In the genomic region with DNA sequence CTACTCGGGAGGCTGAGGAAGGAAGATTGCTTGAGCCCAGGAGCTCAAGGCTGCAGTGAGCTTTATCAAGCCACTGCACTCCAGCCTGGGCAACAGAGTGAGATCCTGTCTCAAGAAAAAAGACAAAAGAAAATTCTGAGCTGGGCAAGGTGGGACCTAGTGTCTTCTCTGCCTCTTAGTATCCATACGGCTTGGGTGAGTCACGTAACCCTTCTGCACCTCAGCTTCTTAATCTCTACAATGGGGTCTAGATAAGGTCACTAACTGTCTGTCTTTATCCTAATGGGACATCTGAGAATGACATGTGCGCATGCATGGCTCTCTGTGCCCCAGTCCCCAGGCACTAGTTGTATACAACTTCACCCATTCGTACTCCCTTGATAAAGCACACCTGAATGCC, we compare ENCODE assay signal across 22 cellular contexts. TPM values are rescaled to one million over a fixed set of nuclear protein-coding genes. Genes with fewer than 3 reads are reported as not detected.
DNase-seq lines count a peak whose midpoint lies in the region; ATAC-seq, FAIRE-seq and TF ChIP-seq lines count a peak whose summit lies in the region.
"Had no signal": no experiment of that assay in that cellular context is flagged by ENCODE, and none has a peak within 500 bp of the region (broad histone marks: within the 10 kb centered on the region; RNA-seq: fewer than 3 reads in every experiment).

No MANE protein-coding gene starts in this region.

- no peak overlapping the region; the same call in 1 of the 2 replicates for H4K8ac ChIP-seq in H1 (ENCODE audit: extremely low read depth, insufficient read depth, low read length)

- 0 out of 2 replicates have a peak overlapping the region, but pooled peaks have one; percentile 2 for H2BK20ac ChIP-seq in H1 (ENCODE audit: low read length)

- H3K36me3 ChIP-seq in K562 (ENCODE audit: control insufficient read depth, insufficient read depth, low read length): no peaks in the 10 kb centered on the region
- peaks cover 0 to 2% (median 0%) of the 10 kb centered on the region in 4 experiments; a peak in 2 of 8 replicates for H3K36me3 ChIP-seq in H1 (ENCODE audit: control insufficient read depth in 2 of 4, insufficient read depth in 4 of 4, low read length in 3 of 4)
- H3K36me3 ChIP-seq: BLaER1 treated with 17β-estradiol and CSF1 and Interleukin-3, amounts not matched to agents 10 nM and 100 nM had no signal

- TF ChIP-seq EP300 in K562 (IDR thresholded peaks at IDR 0.05; ENCODE audit: low read length) (peak; percentile 55; the same call in 1 of the 2 replicates), H1 (IDR thresholded peaks at IDR 0.05; ENCODE audit: borderline replicate concordance in 1 of 2, low read depth in 2 of 2, low read length in 2 of 2) (no peak)

- CTCF ChIA-PET in activated CD8-positive, alpha-beta T cell treated with anti-CD3 and anti-CD28 coated beads, Interleukin-2, amount 10 ng/mL, durations not matched to agents 7 days and 5 days (lab: Charles Lee): interaction anchor here (1.3 to 1.5 kb wide), 2 partner anchors 35 to 56 kb away, joined by 3 read pairs; no protein-coding TSS in a partner anchor
- CTCF ChIA-PET in activated CD8-positive, alpha-beta T cell treated with anti-CD3 and anti-CD28 coated beads for 36 hours (lab: Charles Lee): interaction anchor here (1.1 kb wide), 1 partner anchor 12 kb away, joined by 4 read pairs; no protein-coding TSS in a partner anchor
- CTCF ChIA-PET in K562 (lab: Yijun Ruan, JAX; ENCODE audit: low intra/inter-chr PET ratio): interaction anchor here (0.5 kb wide), 1 partner anchor 36 kb away, joined by 3 read pairs; no protein-coding TSS in a partner anchor
- CTCF ChIA-PET in H1 (lab: Charles Lee; ENCODE audit: partially characterized antibody): interaction anchor here (0.6 to 2.1 kb wide), 4 partner anchors 40 to 228 kb away, joined by 3 to 6 read pairs (median 4); no protein-coding TSS in a partner anchor

- H3K9me3 Mint-ChIP-seq in activated CD8-positive, alpha-beta T cell treated with anti-CD3 and anti-CD28 coated beads, Interleukin-2, amount 10 ng/mL, durations not matched to agents 7 days and 5 days (ENCODE audit: insufficient read depth): peaks cover 7% of the 10 kb centered on the region
- H3K9me3 Mint-ChIP-seq in activated CD8-positive, alpha-beta T cell treated with anti-CD3 and anti-CD28 coated beads for 36 hours: peaks cover under 1% of the 10 kb centered on the region
- H3K9me3 Mint-ChIP-seq: CD4-positive, alpha-beta T cell had no signal

- TF ChIP-seq POLR2A in K562 (conservative IDR thresholded peaks at IDR 0.05) (no peak), H1 (IDR thresholded peaks at IDR 0.05; ENCODE audit: control extremely low read depth in 1 of 2, low read depth in 2 of 2, low read length in 2 of 2) (no peak)

- BruUV-seq in K562 (replicated peaks; lab: Mats Ljungman, UMichigan): no TSS peak

- no peak overlapping the region for H4K5ac ChIP-seq in H1 (ENCODE audit: insufficient read length, low read depth, low read length)

- no peak overlapping the region for H3K4ac ChIP-seq in H1 (replicated peaks; ENCODE audit: insufficient read length, low read depth, low read length)

- no peak overlapping the region for H3K4me2 ChIP-seq in K562 (ENCODE audit: insufficient read depth, low read length)
- no peak overlapping the region for H3K4me2 ChIP-seq in H1 (ENCODE audit: insufficient read depth in 1 of 2, low read depth in 2 of 2, low read length in 2 of 2)
- H3K4me2 ChIP-seq: A549; BLaER1 treated with 17β-estradiol and CSF1 and Interleukin-3, amounts not matched to agents 10 nM and 100 nM had no signal

- H3K4me1 ChIP-seq in K562 (replicated peaks in 1 of 2; ENCODE audit: control insufficient read depth in 2 of 2, insufficient read depth in 2 of 2, low read length in 2 of 2): peaks cover 6 to 24% of the 10 kb centered on the region in 2 experiments; a peak in 4 of 5 replicates
- peaks cover 2 to 15% (median 11%) of the 10 kb centered on the region in 4 experiments; a peak in 6 of 7 replicates for H3K4me1 ChIP-seq in H1 (replicated peaks in 1 of 4; ENCODE audit: control insufficient read depth in 3 of 4, insufficient read depth in 4 of 4, low read length in 3 of 4)
- H3K4me1 ChIP-seq: A549, Caco-2 had no signal

- H3K23me2 ChIP-seq in H1 (ENCODE audit: low read depth, low read length): no peaks in the 10 kb centered on the region

- H2BK120ac ChIP-seq in H1 (replicated peaks; ENCODE audit: low read depth, low read length): no peak overlapping the region

- no peaks in the 10 kb centered on the region for H4K20me1 ChIP-seq in K562 (replicated peaks; ENCODE audit: control insufficient read depth, insufficient read depth, low read length)
- H4K20me1 ChIP-seq in H1 (replicated peaks in 1 of 2; ENCODE audit: control insufficient read depth in 1 of 2, insufficient read depth in 2 of 2, low read length in 2 of 2): no peaks in the 10 kb centered on the region
- H4K20me1 ChIP-seq: BLaER1 treated with 17β-estradiol and CSF1 and Interleukin-3, amounts not matched to agents 10 nM and 100 nM had no signal

- H3K27me3 ChIP-seq in K562 (ENCODE audit: control insufficient read depth in 2 of 2, insufficient read depth in 2 of 2, low read length in 2 of 2) (no peaks in the 10 kb centered on the region), H1 (replicated peaks in 1 of 4; ENCODE audit: control insufficient read depth in 3 of 4, extremely low read depth in 1 of 4, insufficient read depth in 3 of 4, low read length in 3 of 4) (no peaks in the 10 kb centered on the region; a peak in 1 of 7 replicates)
- H3K27me3 ChIP-seq: BLaER1 treated with 17β-estradiol and CSF1 and Interleukin-3, amounts not matched to agents 10 nM and 100 nM had no signal

- no peak overlapping the region for H3K4me3 ChIP-seq in K562
- no peak overlapping the region for H3K4me3 ChIP-seq in H1 (ENCODE audit: extremely low read depth in 1 of 4, insufficient read depth in 2 of 4, low read depth in 3 of 4, low read length in 4 of 4)
- H3K4me3 ChIP-seq: A549; BLaER1 treated with 17β-estradiol and CSF1 and Interleukin-3, amounts not matched to agents 10 nM and 100 nM had no signal

- intact Hi-C loops in activated CD8-positive, alpha-beta T cell treated with anti-CD3 and anti-CD28 coated beads for 36 hours (cut with micrococcal nuclease): no loop called here
- intact Hi-C loops in K562 (cut with micrococcal nuclease): no loop called here

- no peak overlapping the region for H3K18ac ChIP-seq in H1 (ENCODE audit: extremely low read depth, low read length)

- no peak overlapping the region for H2BK15ac ChIP-seq in H1 (ENCODE audit: low read length)

- no peak for FAIRE-seq in K562 (lab: Jason Lieb, UNC)
- no peak for FAIRE-seq in H1 (lab: Jason Lieb, UNC)
- FAIRE-seq: A549, D721Med, G401.6, GM12891, GM18507 had no signal

- ATAC-seq in activated CD8-positive, alpha-beta T cell treated with anti-CD3 and anti-CD28 coated beads, Interleukin-2, amount 10 ng/mL, durations not matched to agents 7 days and 5 days: no peak
- no peak for ATAC-seq in activated CD8-positive, alpha-beta T cell treated with anti-CD3 and anti-CD28 coated beads for 36 hours
- no peak for ATAC-seq in K562
- ATAC-seq: A549; CD8-positive, alpha-beta T cell had no signal

- POLR2A ChIA-PET in activated CD8-positive, alpha-beta T cell treated with anti-CD3 and anti-CD28 coated beads, Interleukin-2, amount 10 ng/mL, durations not matched to agents 7 days and 5 days (lab: Charles Lee): interaction anchor here (0.5 to 0.6 kb wide), 3 partner anchors 29 to 1224 kb away, joined by 3 to 4 read pairs (median 3); no protein-coding TSS in a partner anchor
- POLR2A ChIA-PET in activated CD8-positive, alpha-beta T cell treated with anti-CD3 and anti-CD28 coated beads for 36 hours (lab: Charles Lee): interaction anchor here (0.6 kb wide), 1 partner anchor 27 kb away, joined by 3 read pairs; no protein-coding TSS in a partner anchor
- POLR2A ChIA-PET in K562 (lab: Yijun Ruan, JAX) (interaction anchor here (0.7 to 1.6 kb wide), 4 partner anchors 12 to 54 kb away, joined by 3 to 5 read pairs (median 3); no protein-coding TSS in a partner anchor), H1 (lab: Charles Lee; ENCODE audit: partially characterized antibody) (interaction anchor here (0.6 kb wide), 2 partner anchors 111 to 220 kb away, joined by 3 read pairs; a partner anchor contains a TSS)

- peaks cover 2% of the 10 kb centered on the region for H3K36me3 Mint-ChIP-seq in activated CD8-positive, alpha-beta T cell treated with anti-CD3 and anti-CD28 coated beads, Interleukin-2, amount 10 ng/mL, durations not matched to agents 7 days and 5 days (ENCODE audit: low read depth)
- no peaks in the 10 kb centered on the region for H3K36me3 Mint-ChIP-seq in activated CD8-positive, alpha-beta T cell treated with anti-CD3 and anti-CD28 coated beads for 36 hours (ENCODE audit: low read depth)
- H3K36me3 Mint-ChIP-seq: CD8-positive, alpha-beta T cell had no signal

- TF ChIP-seq RAD21 in K562 (CRISPR knock-in tag; conservative IDR thresholded peaks at IDR 0.05 in 1 of 2, IDR thresholded peaks at IDR 0.05 in 1 of 2): no peak
- no peak for TF ChIP-seq RAD21 in H1 (IDR thresholded peaks at IDR 0.05 in 1 of 2, conservative IDR thresholded peaks at IDR 0.05 in 1 of 2; ENCODE audit: low read depth in 2 of 2, low read length in 2 of 2)

- WGBS in K562 (ENCODE audit: insufficient coverage, low coverage, missing lambda C conversion rate): 20% methylated on average over 5 of the region's 5 CpGs
- WGBS in H1 (ENCODE audit: extremely low coverage in 1 of 2, insufficient coverage in 1 of 2, insufficient read length in 1 of 2, insufficient replicate concordance in 2 of 2, low coverage in 1 of 2, low lambda C conversion rate in 2 of 2, missing lambda C conversion rate in 1 of 2), 2 experiments: 80% methylated on average over 5 of the region's 5 CpGs; no CpG with 5 or more reads in 1 of the 2 experiments

- no peaks in the 10 kb centered on the region for H3K79me2 ChIP-seq in K562 (ENCODE audit: control insufficient read depth, insufficient read depth, low read length)
- H3K79me2 ChIP-seq in H1 (ENCODE audit: control insufficient read depth in 1 of 2, insufficient read depth in 2 of 2, low read length in 2 of 2): no peaks in the 10 kb centered on the region

- no peaks in the 10 kb centered on the region for H3K79me1 ChIP-seq in H1 (ENCODE audit: low read depth, low read length)

- H2AFZ ChIP-seq in K562 (ENCODE audit: low read depth, low read length) (peak overlapping the region; percentile 35; the same call in 1 of the 2 replicates), H1 (ENCODE audit: low read length) (no peak overlapping the region)

- H2AK5ac ChIP-seq in H1 (ENCODE audit: low read depth, low read length): no peak overlapping the region

- H4K91ac ChIP-seq in H1 (replicated peaks; ENCODE audit: insufficient read length, low read length): no peak overlapping the region

- in situ Hi-C loops in K562 (cut with MboI): no loop called here

- H3K27ac ChIP-seq in K562 (ENCODE audit: extremely low read depth, low read depth, low read length): no peak overlapping the region
- H3K27ac ChIP-seq in H1 (ENCODE audit: low read depth, low read length): no peak overlapping the region
- H3K27ac ChIP-seq: 22Rv1; A549; BLaER1 treated with 17β-estradiol and CSF1 and Interleukin-3, amounts not matched to agents 10 nM and 100 nM; C4-2B had no signal

- H3K9me3 ChIP-seq in K562 (replicated peaks; ENCODE audit: control insufficient read depth, insufficient read depth, low read depth, low read length): no peaks in the 10 kb centered on the region
- peaks cover 6 to 8% of the 10 kb centered on the region in 2 experiments; a peak in 2 of 4 replicates for H3K9me3 ChIP-seq in H1 (ENCODE audit: insufficient read depth in 2 of 2, low read depth in 1 of 2, low read length in 1 of 2)
- H3K9me3 ChIP-seq: A549 had no signal

- no peak overlapping the region for H3K9ac ChIP-seq in K562 (ENCODE audit: insufficient read depth in 1 of 2, low read depth in 2 of 2, low read length in 2 of 2)
- no peak overlapping the region for H3K9ac ChIP-seq in H1 (replicated peaks in 1 of 4; ENCODE audit: extremely low read depth in 1 of 4, low read depth in 3 of 4, low read length in 3 of 4)
- H3K9ac ChIP-seq: BLaER1 treated with 17β-estradiol and CSF1 and Interleukin-3, amounts not matched to agents 10 nM and 100 nM had no signal

- no peak overlapping the region for H3K56ac ChIP-seq in H1 (replicated peaks; ENCODE audit: insufficient read length, low read depth, low read length)

- no peak overlapping the region for H3K14ac ChIP-seq in H1 (ENCODE audit: insufficient read length)

- H3K27me3 Mint-ChIP-seq in activated CD8-positive, alpha-beta T cell treated with anti-CD3 and anti-CD28 coated beads, Interleukin-2, amount 10 ng/mL, durations not matched to agents 7 days and 5 days (ENCODE audit: low read depth): no peaks in the 10 kb centered on the region
- H3K27me3 Mint-ChIP-seq in activated CD8-positive, alpha-beta T cell treated with anti-CD3 and anti-CD28 coated beads for 36 hours: no peaks in the 10 kb centered on the region
- H3K27me3 Mint-ChIP-seq: B cell; CD4-positive, alpha-beta T cell had no signal

- TF ChIP-seq CTCF in activated CD8-positive, alpha-beta T cell treated with anti-CD3 and anti-CD28 coated beads for 36 hours (IDR thresholded peaks at IDR 0.05): no peak
- TF ChIP-seq CTCF in K562 (IDR thresholded peaks at IDR 0.05 in 2 of 3, conservative IDR thresholded peaks at IDR 0.05 in 1 of 3; ENCODE audit: insufficient read depth in 2 of 3, low read depth in 1 of 3, low read length in 3 of 3) (no peak), H1 (IDR thresholded peaks at IDR 0.05; ENCODE audit: control extremely low read depth in 1 of 3, insufficient read depth in 1 of 3, low read depth in 1 of 3, low read length in 3 of 3) (no peak), GM20000 (IDR thresholded peaks at IDR 0.05; ENCODE audit: extremely low read depth, missing control alignments) (no peak)

- no peak overlapping the region for H2BK12ac ChIP-seq in H1 (ENCODE audit: low read depth, low read length)

- H3K4me1 Mint-ChIP-seq in activated CD8-positive, alpha-beta T cell treated with anti-CD3 and anti-CD28 coated beads, Interleukin-2, amount 10 ng/mL, durations not matched to agents 7 days and 5 days (ENCODE audit: low read depth): peaks cover 31% of the 10 kb centered on the region
- H3K4me1 Mint-ChIP-seq in activated CD8-positive, alpha-beta T cell treated with anti-CD3 and anti-CD28 coated beads for 36 hours (ENCODE audit: low read depth): peaks cover 12% of the 10 kb centered on the region

- no peak overlapping the region for H3K23ac ChIP-seq in H1 (ENCODE audit: insufficient read length)

- H3K27ac Mint-ChIP-seq in activated CD8-positive, alpha-beta T cell treated with anti-CD3 and anti-CD28 coated beads, Interleukin-2, amount 10 ng/mL, durations not matched to agents 7 days and 5 days: peak overlapping the region; percentile 25
- H3K27ac Mint-ChIP-seq in activated CD8-positive, alpha-beta T cell treated with anti-CD3 and anti-CD28 coated beads for 36 hours: no peak overlapping the region
- H3K27ac Mint-ChIP-seq: B cell; CD4-positive, alpha-beta T cell; CD8-positive, alpha-beta T cell had no signal

- H2BK5ac ChIP-seq in H1 (ENCODE audit: low read depth, low read length): no peak overlapping the region

- no peaks in the 10 kb centered on the region for H3K9me1 ChIP-seq in K562 (ENCODE audit: control insufficient read depth, insufficient read depth, low read length)

- DNase-seq in activated CD8-positive, alpha-beta T cell treated with anti-CD3 and anti-CD28 coated beads, Interleukin-2, amount 10 ng/mL, durations not matched to agents 7 days and 5 days: no peak
- DNase-seq in activated CD8-positive, alpha-beta T cell treated with anti-CD3 and anti-CD28 coated beads for 36 hours: no peak
- peak in 1 of 4 experiments; percentile 39 for DNase-seq in K562 (ENCODE audit: extremely low read depth in 1 of 4, low spot score in 3 of 4)
- no peak for DNase-seq in H1 (ENCODE audit: low read depth in 1 of 2, low spot score in 2 of 2)
- DNase-seq in GM20000 (ENCODE audit: low spot score): no peak
- no peak for DNase-seq in RPMI8226
- DNase-seq: AML-193; Caco-2; Calu3; CD4-positive, alpha-beta T cell; CD8-positive, alpha-beta T cell; DMS79 treated with DMSO at 0.1 percent for 48 hours; GF-D8 had no signal

- no peak overlapping the region for H3K4me3 Mint-ChIP-seq in activated CD8-positive, alpha-beta T cell treated with anti-CD3 and anti-CD28 coated beads, Interleukin-2, amount 10 ng/mL, durations not matched to agents 7 days and 5 days
- no peak overlapping the region for H3K4me3 Mint-ChIP-seq in activated CD8-positive, alpha-beta T cell treated with anti-CD3 and anti-CD28 coated beads for 36 hours
- H3K4me3 Mint-ChIP-seq: B cell; CD4-positive, alpha-beta T cell; CD8-positive, alpha-beta T cell had no signal

RNA-seq across cellular contexts. Expression of a gene that starts 53.4 kb away (rescaled TPM):
- 10 to 100 TPM; 89.1 to 96.3 TPM for total RNA-seq in activated CD8-positive, alpha-beta T cell treated with anti-CD3 and anti-CD28 coated beads, Interleukin-2, amount 10 ng/mL, durations not matched to agents 7 days and 5 days
- total RNA-seq in activated CD8-positive, alpha-beta T cell treated with anti-CD3 and anti-CD28 coated beads for 36 hours: 10 to 100 TPM; 53.9 to 56.0 TPM
- 28.8 and 103 TPM in 2 replicates for total RNA-seq in K562 (2011; cell fraction: chromatin; rRNA removed; ENCODE audit: low replicate concordance)
- total RNA-seq in K562 (2011; cell fraction: nucleolus; rRNA removed): 12.8 and 19.3 TPM in 2 replicates
- total RNA-seq in K562 (2011; cell fraction: nucleoplasm; rRNA removed): 38.3 and 67.9 TPM in 2 replicates
- total RNA-seq in K562 (2014; rRNA removed) (20.2 and 25.8 TPM in 2 replicates), K562 (2014; rRNA removed; fragmentation: Illumina TruSeq; extraction: Trizol) (41.6 and 46.6 TPM in 2 replicates), K562 (2015; rRNA removed; fragmentation: Illumina TruSeq; extraction: Trizol) (33.4 and 36.6 TPM in 2 replicates), K562 (2021) (87.9 and 101 TPM in 2 replicates)
- polyA plus RNA-seq in K562 (2011; rRNA removed) (23.8 and 34.4 TPM in 2 replicates), K562 (2014; fragmentation: Illumina TruSeq; extraction: Trizol) (53.4 and 63.2 TPM in 2 replicates), K562 (2014; fragmentation: Nextera tagmentation; extraction: Ambion mirVana) (10 to 100 TPM; 40.5 to 92.0 TPM), K562 (2014; rRNA removed) (19.3 and 22.6 TPM in 2 replicates), H1 (2011; rRNA removed) (8.9 and 11.2 TPM in 2 replicates)
- 5.8 and 9.7 TPM in 2 replicates for polyA plus RNA-seq in K562 (2011; cell fraction: cytosol; rRNA removed)
- 15.1 and 18.2 TPM in 2 replicates for polyA plus RNA-seq in K562 (2011; cell fraction: nucleus; rRNA removed)
- polyA plus RNA-seq in K562 (2012): 36.3 and 37.3 TPM in 2 replicates
- 79.3 and 89.8 TPM in 2 replicates for polyA minus RNA-seq in K562 (2011; rRNA and poly(A)+ RNA removed)
- polyA minus RNA-seq in K562 (2011; cell fraction: cytosol; rRNA and poly(A)+ RNA removed): 42.7 and 49.5 TPM in 2 replicates
- 21.5 and 39.5 TPM in 2 replicates for polyA minus RNA-seq in K562 (2011; cell fraction: nucleus; rRNA and poly(A)+ RNA removed)
- 97.4 and 102 TPM in 2 replicates for total RNA-seq in H1 (2021; fragmentation: NEBNext Ultra II Directional; extraction: Animal tissue kit (Norgen Biotek cat#: 25700))
- 12.1 TPM for polyA plus RNA-seq in H1 (2011; cell fraction: cytosol; rRNA removed)
- polyA plus RNA-seq in H1 (2011; cell fraction: nucleus; rRNA removed): 13.2 TPM
- 28.6 to 41.6 TPM (median 37.1 TPM) in 4 replicates for polyA plus RNA-seq in H1 (2012, experiment 1 of 2)
- 1.9 TPM for polyA plus RNA-seq in H1 (2012, experiment 2 of 2)
- polyA plus RNA-seq in H1 (2013, experiment 1 of 2): 37.4 TPM
- 38.2 TPM for polyA plus RNA-seq in H1 (2013, experiment 2 of 2)
- 27.5 and 33.8 TPM in 2 replicates for polyA minus RNA-seq in H1 (2011; rRNA and poly(A)+ RNA removed)
- polyA minus RNA-seq in H1 (2011; cell fraction: cytosol; rRNA and poly(A)+ RNA removed): 33.2 TPM
- 85.9 TPM for polyA minus RNA-seq in H1 (2011; cell fraction: nucleus; rRNA and poly(A)+ RNA removed)
